ENCODE assay signal across 11 cellular contexts in genomic region chr2:153287109-153287801, GRCh38.
DNase-seq lines count a peak whose midpoint lies in the region; ATAC-seq, FAIRE-seq and TF ChIP-seq lines count a peak whose summit lies in the region.
"Had no signal": no experiment of that assay in that cellular context is flagged by ENCODE, and none has a peak within 500 bp of the region (broad histone marks: within the 10 kb centered on the region; RNA-seq: fewer than 3 reads in every experiment).

No MANE protein-coding gene starts in this region.

- no peaks in the 10 kb centered on the region for H3K9me1 ChIP-seq in K562 (ENCODE audit: control insufficient read depth, insufficient read depth, low read length)

- H3K4me1 Mint-ChIP-seq in activated CD8-positive, alpha-beta T cell treated with anti-CD3 and anti-CD28 coated beads for 36 hours (ENCODE audit: low read depth) = no peaks in the 10 kb centered on the region
- H3K4me1 Mint-ChIP-seq in activated CD8-positive, alpha-beta T cell treated with anti-CD3 and anti-CD28 coated beads, Interleukin-2, amount 10 ng/mL, durations not matched to agents 7 days and 5 days (ENCODE audit: low read depth) = no peaks in the 10 kb centered on the region
- H3K4me1 Mint-ChIP-seq: B cell had no signal

- H3K79me2 ChIP-seq in K562 (ENCODE audit: control insufficient read depth, insufficient read depth, low read length) = no peaks in the 10 kb centered on the region

- no peaks in the 10 kb centered on the region for H3K27me3 ChIP-seq in K562 (ENCODE audit: control insufficient read depth in 2 of 2, insufficient read depth in 2 of 2, low read length in 2 of 2)

- no peak for ATAC-seq in activated CD8-positive, alpha-beta T cell treated with anti-CD3 and anti-CD28 coated beads for 36 hours
- no peak for ATAC-seq in activated CD8-positive, alpha-beta T cell treated with anti-CD3 and anti-CD28 coated beads, Interleukin-2, amount 10 ng/mL, durations not matched to agents 7 days and 5 days
- ATAC-seq in K562 (peak; percentile 42; the same call in 1 of the 3 replicates), GM21576 (IDR thresholded peaks at IDR 0.05; ENCODE audit: unreplicated experiment) (no peak), HG03457 (IDR thresholded peaks at IDR 0.05; ENCODE audit: unreplicated experiment) (no peak)

- POLR2A ChIA-PET in activated CD8-positive, alpha-beta T cell treated with anti-CD3 and anti-CD28 coated beads for 36 hours (lab: Charles Lee) = no interaction called here
- POLR2A ChIA-PET in activated CD8-positive, alpha-beta T cell treated with anti-CD3 and anti-CD28 coated beads, Interleukin-2, amount 10 ng/mL, durations not matched to agents 7 days and 5 days (lab: Charles Lee) = no interaction called here
- POLR2A ChIA-PET in K562 (lab: Yijun Ruan, JAX) = no interaction called here

- no peak overlapping the region for H3K4me2 ChIP-seq in K562 (ENCODE audit: insufficient read depth, low read length)

- H3K9me3 Mint-ChIP-seq in activated CD8-positive, alpha-beta T cell treated with anti-CD3 and anti-CD28 coated beads for 36 hours = peaks cover under 1% of the 10 kb centered on the region
- H3K9me3 Mint-ChIP-seq in activated CD8-positive, alpha-beta T cell treated with anti-CD3 and anti-CD28 coated beads, Interleukin-2, amount 10 ng/mL, durations not matched to agents 7 days and 5 days (ENCODE audit: insufficient read depth) = no peaks in the 10 kb centered on the region
- H3K9me3 Mint-ChIP-seq: activated T-cell treated with anti-CD3 and anti-CD28 coated beads, Interleukin-2, amount 50 U/mL, for 4 hours had no signal

- H3K4me3 Mint-ChIP-seq in activated CD8-positive, alpha-beta T cell treated with anti-CD3 and anti-CD28 coated beads for 36 hours = no peak overlapping the region
- H3K4me3 Mint-ChIP-seq in activated CD8-positive, alpha-beta T cell treated with anti-CD3 and anti-CD28 coated beads, Interleukin-2, amount 10 ng/mL, durations not matched to agents 7 days and 5 days = no peak overlapping the region
- H3K4me3 Mint-ChIP-seq: activated T-cell treated with anti-CD3 and anti-CD28 coated beads, Interleukin-2, amount 50 U/mL, for 4 hours; B cell had no signal

- H3K36me3 Mint-ChIP-seq in activated CD8-positive, alpha-beta T cell treated with anti-CD3 and anti-CD28 coated beads for 36 hours (ENCODE audit: low read depth) = no peaks in the 10 kb centered on the region
- H3K36me3 Mint-ChIP-seq in activated CD8-positive, alpha-beta T cell treated with anti-CD3 and anti-CD28 coated beads, Interleukin-2, amount 10 ng/mL, durations not matched to agents 7 days and 5 days (ENCODE audit: low read depth) = no peaks in the 10 kb centered on the region

- no TSS peak for BruUV-seq in K562 (replicated peaks; lab: Mats Ljungman, UMichigan)

- no peak overlapping the region for H3K9ac ChIP-seq in K562 (ENCODE audit: insufficient read depth in 1 of 2, low read depth in 2 of 2, low read length in 2 of 2)

- 3% methylated on average over 24 of the region's 24 CpGs for WGBS in K562 (ENCODE audit: insufficient coverage, low coverage, missing lambda C conversion rate)

- H4K20me1 ChIP-seq in K562 (replicated peaks; ENCODE audit: control insufficient read depth, insufficient read depth, low read length) = no peaks in the 10 kb centered on the region

- no peaks in the 10 kb centered on the region; a peak in 1 of 5 replicates for H3K4me1 ChIP-seq in K562 (replicated peaks in 1 of 2; ENCODE audit: control insufficient read depth in 2 of 2, insufficient read depth in 2 of 2, low read length in 2 of 2)

- peak; percentile 4 for DNase-seq in activated CD8-positive, alpha-beta T cell treated with anti-CD3 and anti-CD28 coated beads for 36 hours
- DNase-seq in activated CD8-positive, alpha-beta T cell treated with anti-CD3 and anti-CD28 coated beads, Interleukin-2, amount 10 ng/mL, durations not matched to agents 7 days and 5 days = no peak
- peak in 2 of 4 experiments; percentile 7 to 24 for DNase-seq in K562 (ENCODE audit: extremely low read depth in 1 of 4, low spot score in 3 of 4)
- DNase-seq in stimulated activated CD8-positive, alpha-beta memory T cell treated with anti-CD3 and anti-CD28 coated beads, Interleukin-15, amount 100 ng/mL, for 48 hours (ENCODE audit: low read depth in 2 of 2) = peak; percentile 2 to 15
- DNase-seq in NK-92 treated with Interleukin-12 subunit alpha and Interleukin-12 subunit beta, amount 100 ng/mL, for 24 hours (lab: John Stamatoyannopoulos, UW) = no peak
- DNase-seq: activated T-cell treated with anti-CD3 and anti-CD28 coated beads, Interleukin-2, amount 50 U/mL, for 4 hours; NCI-H2081 had no signal

- H3K36me3 ChIP-seq in K562 (ENCODE audit: control insufficient read depth, insufficient read depth, low read length) = no peaks in the 10 kb centered on the region

- TF ChIP-seq EP300 in K562 (IDR thresholded peaks at IDR 0.05; ENCODE audit: low read length) = no peak

- CTCF ChIA-PET in activated CD8-positive, alpha-beta T cell treated with anti-CD3 and anti-CD28 coated beads for 36 hours (lab: Charles Lee) = no interaction called here
- CTCF ChIA-PET in activated CD8-positive, alpha-beta T cell treated with anti-CD3 and anti-CD28 coated beads, Interleukin-2, amount 10 ng/mL, durations not matched to agents 7 days and 5 days (lab: Charles Lee) = no interaction called here
- CTCF ChIA-PET in K562 (lab: Yijun Ruan, JAX; ENCODE audit: low intra/inter-chr PET ratio) = no interaction called here

- no peak overlapping the region; the same call in 1 of the 2 replicates for H3K4me3 ChIP-seq in K562

- peaks cover 4% of the 10 kb centered on the region; the same call in 1 of the 2 replicates for H3K9me3 ChIP-seq in K562 (replicated peaks; ENCODE audit: control insufficient read depth, insufficient read depth, low read depth, low read length)

- H3K27ac Mint-ChIP-seq in activated CD8-positive, alpha-beta T cell treated with anti-CD3 and anti-CD28 coated beads for 36 hours = no peak overlapping the region
- no peak overlapping the region for H3K27ac Mint-ChIP-seq in activated CD8-positive, alpha-beta T cell treated with anti-CD3 and anti-CD28 coated beads, Interleukin-2, amount 10 ng/mL, durations not matched to agents 7 days and 5 days
- H3K27ac Mint-ChIP-seq: B cell had no signal

- intact Hi-C loops in activated CD8-positive, alpha-beta T cell treated with anti-CD3 and anti-CD28 coated beads for 36 hours (cut with micrococcal nuclease) = no loop called here
- intact Hi-C loops in K562 (cut with micrococcal nuclease) = loop anchor here (5.0 kb wide), 1 partner anchor 545 kb away; no protein-coding TSS in a partner anchor

- no peak for FAIRE-seq in K562 (lab: Jason Lieb, UNC)

- in situ Hi-C loops in K562 (cut with MboI) = no loop called here

- TF ChIP-seq RAD21 in K562 (CRISPR knock-in tag; conservative IDR thresholded peaks at IDR 0.05 in 1 of 2, IDR thresholded peaks at IDR 0.05 in 1 of 2) = no peak

- H3K27ac ChIP-seq in K562 (ENCODE audit: extremely low read depth, low read depth, low read length) = no peak overlapping the region

- H2AFZ ChIP-seq in K562 (ENCODE audit: low read depth, low read length) = no peak overlapping the region

- TF ChIP-seq POLR2A in K562 (conservative IDR thresholded peaks at IDR 0.05) = no peak

- H3K27me3 Mint-ChIP-seq in activated CD8-positive, alpha-beta T cell treated with anti-CD3 and anti-CD28 coated beads for 36 hours = peaks cover 3% of the 10 kb centered on the region
- no peaks in the 10 kb centered on the region for H3K27me3 Mint-ChIP-seq in activated CD8-positive, alpha-beta T cell treated with anti-CD3 and anti-CD28 coated beads, Interleukin-2, amount 10 ng/mL, durations not matched to agents 7 days and 5 days (ENCODE audit: low read depth)
- H3K27me3 Mint-ChIP-seq: B cell had no signal

- TF ChIP-seq CTCF in activated CD8-positive, alpha-beta T cell treated with anti-CD3 and anti-CD28 coated beads for 36 hours (IDR thresholded peaks at IDR 0.05) = no peak
- peak; percentile 53 for TF ChIP-seq CTCF in LNCAP (IDR thresholded peaks at IDR 0.05)
- peak; percentile 3 to 30 (median 15); a peak in 1 of 6 replicates for TF ChIP-seq CTCF in K562 (IDR thresholded peaks at IDR 0.05 in 2 of 3, conservative IDR thresholded peaks at IDR 0.05 in 1 of 3; ENCODE audit: insufficient read depth in 2 of 3, low read depth in 1 of 3, low read length in 3 of 3)

TF ChIP-seq in K562, 482 proteins besides CTCF, POLR2A, EP300 and RAD21 (continues in another document):
- no peak for TF ChIP-seq RBM15 (IDR thresholded peaks at IDR 0.05; ENCODE audit: insufficient read depth, low read length)
- no peak for TF ChIP-seq HES1 (IDR thresholded peaks at IDR 0.05; ENCODE audit: low read depth)
- TF ChIP-seq CCNT2 (IDR thresholded peaks at IDR 0.05; ENCODE audit: borderline replicate concordance, extremely low read depth, insufficient read length, low read depth, low read length) = no peak
- TF ChIP-seq NR2C2 (CRISPR knock-in tag; IDR thresholded peaks at IDR 0.05) = no peak
- TF ChIP-seq NR2C2 (tag; IDR thresholded peaks at IDR 0.05) = no peak
- TF ChIP-seq RUNX1 (IDR thresholded peaks at IDR 0.05; ENCODE audit: low read depth) = no peak
- TF ChIP-seq MBD2 (IDR thresholded peaks at IDR 0.05; ENCODE audit: borderline replicate concordance, low read depth) = no peak

Comparison
In these comparisons a context has a peak if more than half of its experiments do, and no peak if none do; other contexts are left out.
1. DNase-seq: peak in activated CD8-positive, alpha-beta T cell treated with anti-CD3 and anti-CD28 coated beads for 36 hours (single experiment) and stimulated activated CD8-positive, alpha-beta memory T cell treated with anti-CD3 and anti-CD28 coated beads, Interleukin-15, amount 100 ng/mL, for 48 hours (2 of 2); none in activated CD8-positive, alpha-beta T cell treated with anti-CD3 and anti-CD28 coated beads, Interleukin-2, amount 10 ng/mL, durations not matched to agents 7 days and 5 days (single experiment) and NK-92 treated with Interleukin-12 subunit alpha and Interleukin-12 subunit beta, amount 100 ng/mL, for 24 hours (single experiment).